ENCODE assay signal across 1 cellular context in genomic region chr2:197498937-197499593, GRCh38.
TF ChIP-seq lines count a peak whose summit lies in the region.

No MANE protein-coding gene starts in this region.

TF ChIP-seq in HepG2, 621 proteins besides CTCF, POLR2A, EP300 and RAD21 (continued from another document):
- TF ChIP-seq STAT6 (CRISPR knock-in tag; IDR thresholded peaks at IDR 0.05; ENCODE audit: borderline replicate concordance) = 0 out of 2 replicates have a peak, but pooled peaks have one; percentile 1
- TF ChIP-seq PATZ1 (CRISPR knock-in tag; IDR thresholded peaks at IDR 0.05) = no peak
- TF ChIP-seq CENPT (CRISPR knock-in tag; IDR thresholded peaks at IDR 0.05; ENCODE audit: low read depth) = no peak
- TF ChIP-seq ZNF570 (CRISPR knock-in tag; IDR thresholded peaks at IDR 0.05; ENCODE audit: borderline replicate concordance) = no peak
- 0 out of 2 replicates have a peak, but pooled peaks have one; percentile 4 for TF ChIP-seq NCOR1 (IDR thresholded peaks at IDR 0.05; ENCODE audit: borderline replicate concordance, low read length)
- no peak for TF ChIP-seq EED (CRISPR knock-in tag; IDR thresholded peaks at IDR 0.05)
- peak; percentile 7 for TF ChIP-seq RBM39 (IDR thresholded peaks at IDR 0.05; ENCODE audit: low read depth, low read length, poor library complexity, severe bottlenecking)
- TF ChIP-seq GLI4 (CRISPR knock-in tag; IDR thresholded peaks at IDR 0.05; ENCODE audit: borderline replicate concordance) = no peak
- TF ChIP-seq BRF2 (CRISPR knock-in tag; IDR thresholded peaks at IDR 0.05) = no peak
